In the genomic region with DNA sequence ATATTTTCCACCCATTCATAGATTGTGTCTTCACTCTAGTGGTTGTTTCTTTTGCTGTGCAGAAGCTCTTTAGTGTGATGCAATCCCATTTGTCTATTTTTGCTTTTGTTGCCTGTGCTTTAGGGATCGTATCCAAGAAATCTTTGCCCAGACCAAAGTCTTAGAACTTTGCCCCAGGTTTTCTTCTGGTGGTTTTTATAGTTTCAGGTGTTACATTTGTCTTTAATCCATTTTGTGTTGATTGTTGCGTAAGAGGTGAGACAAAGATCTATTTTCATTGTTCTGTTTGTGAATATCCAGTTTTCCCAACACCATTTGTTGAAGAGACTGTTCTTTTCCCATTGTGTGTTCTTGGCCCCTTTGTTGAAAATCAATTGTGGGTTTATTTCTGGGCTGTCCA, we compare ENCODE assay signal across 21 cellular contexts. TPM values are rescaled to one million over a fixed set of nuclear protein-coding genes. Genes with fewer than 3 reads are reported as not detected.
DNase-seq lines count a peak whose midpoint lies in the region; ATAC-seq, FAIRE-seq and TF ChIP-seq lines count a peak whose summit lies in the region.
"Had no signal": no experiment of that assay in that cellular context is flagged by ENCODE, and none has a peak within 500 bp of the region (broad histone marks: within the 10 kb centered on the region; RNA-seq: fewer than 3 reads in every experiment).

No MANE protein-coding gene starts in this region.

- H3K27ac ChIP-seq in OCI-LY3 (ENCODE audit: low read length) (peak overlapping the region; percentile 93), small intestine (ENCODE audit: low read depth in 1 of 2, low read length in 1 of 2) (no peak overlapping the region)
- H3K27ac ChIP-seq: colonic mucosa, ovary, SJSA1, testis had no signal

- H3K4me1 Mint-ChIP-seq in activated T-cell treated with anti-CD3 and anti-CD28 coated beads, Interleukin-2, amount 50 U/mL, for 72 hours (ENCODE audit: low read depth), result peaks cover 89% of the 10 kb centered on the region
- peaks cover 92% of the 10 kb centered on the region for H3K4me1 Mint-ChIP-seq in central memory CD8-positive, alpha-beta T cell
- no peaks in the 10 kb centered on the region for H3K4me1 Mint-ChIP-seq in progenitor cell of endocrine pancreas (ENCODE audit: low read depth)

- H3K9me3 ChIP-seq in OCI-LY3 (ENCODE audit: insufficient read depth, low read length) (no peaks in the 10 kb centered on the region), small intestine (ENCODE audit: control insufficient read depth, low read depth) (no peaks in the 10 kb centered on the region)
- H3K9me3 ChIP-seq: colonic mucosa, ovary, SJSA1, testis had no signal

- peaks cover 96% of the 10 kb centered on the region for H3K79me2 ChIP-seq in OCI-LY3 (ENCODE audit: low read length)

- H3K27me3 ChIP-seq in OCI-LY3 (ENCODE audit: low read depth, low read length) (no peaks in the 10 kb centered on the region), small intestine (ENCODE audit: control insufficient read depth in 2 of 2, insufficient read depth in 2 of 2, low read length in 2 of 2) (no peaks in the 10 kb centered on the region)
- H3K27me3 ChIP-seq: colonic mucosa, ovary, SJSA1, testis had no signal

- H3K4me2 ChIP-seq in OCI-LY3 (ENCODE audit: low read length), result peak overlapping the region; percentile 99
- H3K4me2 ChIP-seq: GM23338 had no signal

- peaks cover 3 to 5% of the 10 kb centered on the region in 2 donors for H3K9me3 Mint-ChIP-seq in activated T-cell treated with anti-CD3 and anti-CD28 coated beads, Interleukin-2, amount 50 U/mL, for 72 hours
- H3K9me3 Mint-ChIP-seq in central memory CD8-positive, alpha-beta T cell, result no peaks in the 10 kb centered on the region
- H3K9me3 Mint-ChIP-seq in progenitor cell of endocrine pancreas (ENCODE audit: low read depth), result no peaks in the 10 kb centered on the region
- H3K9me3 Mint-ChIP-seq: GM23338 had no signal

- peak overlapping the region; percentile 74 for H3K27ac Mint-ChIP-seq in activated T-cell treated with anti-CD3 and anti-CD28 coated beads, Interleukin-2, amount 50 U/mL, for 72 hours
- peak overlapping the region; percentile 72 for H3K27ac Mint-ChIP-seq in central memory CD8-positive, alpha-beta T cell (ENCODE audit: low read depth)
- no peak overlapping the region for H3K27ac Mint-ChIP-seq in progenitor cell of endocrine pancreas
- H3K27ac Mint-ChIP-seq: GM23338 had no signal

- TF ChIP-seq CTCF in OCI-LY3 (IDR thresholded peaks at IDR 0.05; ENCODE audit: low read depth, low read length) (no peak), progenitor cell of endocrine pancreas (IDR thresholded peaks at IDR 0.05; ENCODE audit: unreplicated experiment) (no peak)

- peaks cover 42 to 68% of the 10 kb centered on the region in 2 donors for H3K36me3 Mint-ChIP-seq in activated T-cell treated with anti-CD3 and anti-CD28 coated beads, Interleukin-2, amount 50 U/mL, for 72 hours (ENCODE audit: insufficient read depth in 2 of 2)
- H3K36me3 Mint-ChIP-seq in central memory CD8-positive, alpha-beta T cell (ENCODE audit: insufficient read depth), result peaks cover 98% of the 10 kb centered on the region
- no peaks in the 10 kb centered on the region for H3K36me3 Mint-ChIP-seq in progenitor cell of endocrine pancreas (ENCODE audit: insufficient read depth)

- no peak for FAIRE-seq in small intestine (lab: Jason Lieb, UNC)
- FAIRE-seq: endothelial cell of umbilical vein, G401.6 had no signal

- no peak for DNase-seq in activated T-cell treated with anti-CD3 and anti-CD28 coated beads, Interleukin-2, amount 50 U/mL, for 72 hours
- DNase-seq in activated T-cell treated with anti-CD3 and anti-CD28 coated beads for 4 hours, result no peak
- DNase-seq in central memory CD8-positive, alpha-beta T cell (ENCODE audit: low spot score in 2 of 2), result no peak
- peak; percentile 68 for DNase-seq in small intestine
- DNase-seq in progenitor cell of endocrine pancreas (ENCODE audit: low spot score, unreplicated experiment), result no peak
- DNase-seq in NCI-H524 (lab: John Stamatoyannopoulos, UW), result no peak
- DNase-seq: activated CD4-positive, alpha-beta T cell treated with anti-CD3 and anti-CD28 coated beads for 4 hours; activated effector memory CD4-positive, alpha-beta T cell treated with Interleukin-2 at 50 U/mL for 16 hours; colonic mucosa; foreskin fibroblast; NCI-H524 treated with DMSO at 0.1 percent for 48 hours; ovary; stimulated activated CD4-positive, alpha-beta T cell treated with anti-CD3 and anti-CD28 coated beads, Interleukin-4, amount 100 ng/mL, for 24 hours; testis had no signal

- peaks cover 80% of the 10 kb centered on the region for H4K20me1 ChIP-seq in OCI-LY3 (ENCODE audit: insufficient read depth, low read length)

- H3K27me3 Mint-ChIP-seq in activated T-cell treated with anti-CD3 and anti-CD28 coated beads, Interleukin-2, amount 50 U/mL, for 72 hours (ENCODE audit: low read depth), result no peaks in the 10 kb centered on the region
- no peaks in the 10 kb centered on the region for H3K27me3 Mint-ChIP-seq in central memory CD8-positive, alpha-beta T cell
- peaks cover 27% of the 10 kb centered on the region for H3K27me3 Mint-ChIP-seq in progenitor cell of endocrine pancreas

- ATAC-seq in activated T-cell treated with anti-CD3 and anti-CD28 coated beads, Interleukin-2, amount 50 U/mL, for 72 hours (replicated peaks in 1 of 2), result no peak
- ATAC-seq in central memory CD8-positive, alpha-beta T cell (replicated peaks; ENCODE audit: extremely low read depth, poor library complexity, severe bottlenecking), result no peak
- ATAC-seq in GM19023 (IDR thresholded peaks at IDR 0.05; ENCODE audit: unreplicated experiment), result no peak
- ATAC-seq: GM23338 had no signal

- H3K4me1 ChIP-seq in OCI-LY3 (ENCODE audit: low read length), result peaks cover 88% of the 10 kb centered on the region
- peaks cover 0 to 5% of the 10 kb centered on the region in 2 donors for H3K4me1 ChIP-seq in small intestine (ENCODE audit: control insufficient read depth in 2 of 2, insufficient read depth in 1 of 2, low read depth in 1 of 2, low read length in 1 of 2)
- H3K4me1 ChIP-seq: colonic mucosa, SJSA1, testis had no signal

- H3K4me3 ChIP-seq in OCI-LY3 (ENCODE audit: low read length) (peak overlapping the region; percentile 88; the same call in 1 of the 2 replicates), small intestine (ENCODE audit: low read depth in 1 of 2, low read length in 2 of 2) (no peak overlapping the region)
- H3K4me3 ChIP-seq: colonic mucosa, GM23338, ovary, SJSA1, testis had no signal

- 13 to 54% (median 41%) methylated on average over 2 of the region's 2 CpGs for WGBS in small intestine, 3 donors

- H2AFZ ChIP-seq in OCI-LY3 (ENCODE audit: low read depth, low read length), result no peak overlapping the region
- H2AFZ ChIP-seq: GM23338 had no signal

- no peak overlapping the region for H3K9ac ChIP-seq in OCI-LY3 (ENCODE audit: low read length)

- H3K36me3 ChIP-seq in OCI-LY3 (replicated peaks; ENCODE audit: low read depth, low read length) (peaks cover 99% of the 10 kb centered on the region), small intestine (ENCODE audit: control insufficient read depth in 2 of 2, insufficient read depth in 2 of 2, low read length in 2 of 2) (no peaks in the 10 kb centered on the region)
- H3K36me3 ChIP-seq: colonic mucosa, ovary, SJSA1 had no signal

- H3K4me3 Mint-ChIP-seq in activated T-cell treated with anti-CD3 and anti-CD28 coated beads, Interleukin-2, amount 50 U/mL, for 72 hours, result peak overlapping the region; percentile 30 to 80
- H3K4me3 Mint-ChIP-seq in central memory CD8-positive, alpha-beta T cell, result peak overlapping the region; percentile 98
- no peak overlapping the region for H3K4me3 Mint-ChIP-seq in progenitor cell of endocrine pancreas (ENCODE audit: low read depth)
- H3K4me3 Mint-ChIP-seq: GM23338 had no signal

RNA-seq across cellular contexts. Expression of gene IL10RA, which starts 6.4 kb away (rescaled TPM):
- 100 to 1,000 TPM in 1 of 2 donors, 10 to 100 TPM in 1; 79.6 to 123 TPM for total RNA-seq in activated T-cell treated with anti-CD3 and anti-CD28 coated beads, Interleukin-2, amount 50 U/mL, for 72 hours
- 1 to 10 TPM; 1.1 to 9.3 (median 4.3) TPM for polyA plus RNA-seq in small intestine
- 0.62 and 0.72 TPM in 2 replicates for total RNA-seq in progenitor cell of endocrine pancreas
- total RNA-seq: endothelial cell of umbilical vein, SJSA1 had no signal
- polyA plus RNA-seq: AG04450, GM23338 had no signal

Comparison
In these comparisons a context has a peak if more than half of its experiments do, and no peak if none do; other contexts are left out.
1. RNA of gene IL10RA, which starts 6.4 kb away (total RNA-seq): 79.6 to 123 TPM in activated T-cell treated with anti-CD3 and anti-CD28 coated beads, Interleukin-2, amount 50 U/mL, for 72 hours; 0.62 to 0.72 TPM in progenitor cell of endocrine pancreas; every median in the first group is over 10 times any median in the second.